In the genomic region with DNA sequence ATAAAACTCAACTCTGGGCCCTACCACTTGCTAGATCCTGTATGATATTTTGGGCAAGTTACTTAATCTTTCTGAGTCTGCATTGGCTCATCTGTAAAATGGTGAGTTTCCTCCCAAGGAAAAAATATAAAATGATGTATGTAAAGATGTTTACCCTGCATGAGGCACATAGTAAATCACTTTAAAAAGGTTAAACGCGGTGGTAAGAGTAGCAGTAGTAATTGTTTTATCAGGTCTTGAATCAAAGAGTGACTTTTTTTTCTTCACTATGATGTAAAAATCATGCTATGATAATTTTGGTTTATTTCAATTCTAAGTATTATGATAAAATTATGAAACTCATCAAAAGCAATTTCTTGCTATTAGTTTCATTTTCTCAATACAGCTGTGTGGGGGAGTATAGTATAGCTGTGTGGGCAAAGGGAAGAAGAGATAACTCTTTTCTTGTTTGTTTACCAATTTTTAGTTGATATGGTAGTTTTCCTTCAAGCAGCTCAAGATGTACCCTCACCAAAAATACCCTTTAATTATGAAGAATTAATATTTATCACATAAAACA, we compare ENCODE assay signal across 13 cellular contexts. TPM values are rescaled to one million over a fixed set of nuclear protein-coding genes. Genes with fewer than 3 reads are reported as not detected.
DNase-seq lines count a peak whose midpoint lies in the region; ATAC-seq and TF ChIP-seq lines count a peak whose summit lies in the region.
"Had no signal": no experiment of that assay in that cellular context is flagged by ENCODE, and none has a peak within 500 bp of the region (broad histone marks: within the 10 kb centered on the region; RNA-seq: fewer than 3 reads in every experiment).

No MANE protein-coding gene starts in this region.

- H3K36me3 Mint-ChIP-seq in T-helper 1 cell treated with Interleukin-12 subunit alpha and Interleukin-12 subunit beta and Interleukin-4 antibody, amounts not matched to agents 30 μg/mL and 1 μg/mL, for 36 hours (ENCODE audit: low read depth), result peaks cover 35% of the 10 kb centered on the region
- peaks cover 0 to 5% (median 0%) of the 10 kb centered on the region in 3 donors for H3K36me3 Mint-ChIP-seq in immature natural killer cell

- H3K4me3 ChIP-seq in NB4 (ENCODE audit: low read depth, low read length), result peak overlapping the region; percentile 42
- H3K4me3 ChIP-seq: K562, thoracic aorta had no signal

- TF ChIP-seq CTCF in NB4 (IDR thresholded peaks at IDR 0.05; ENCODE audit: low read depth, low read length), result no peak

- H3K27me3 Mint-ChIP-seq in T-helper 1 cell treated with Interleukin-12 subunit alpha and Interleukin-12 subunit beta and Interleukin-4 antibody, amounts not matched to agents 30 μg/mL and 1 μg/mL, for 36 hours (ENCODE audit: low read depth), result no peaks in the 10 kb centered on the region
- H3K27me3 Mint-ChIP-seq in immature natural killer cell (ENCODE audit: low read depth in 3 of 3), result no peaks in the 10 kb centered on the region

- peak overlapping the region; percentile 68 for H3K4me3 Mint-ChIP-seq in T-helper 1 cell treated with Interleukin-12 subunit alpha and Interleukin-12 subunit beta and Interleukin-4 antibody, amounts not matched to agents 30 μg/mL and 1 μg/mL, for 36 hours
- peak overlapping the region; percentile 62 to 85 (median 73) for H3K4me3 Mint-ChIP-seq in immature natural killer cell

- ATAC-seq in GM19395 (IDR thresholded peaks at IDR 0.05; ENCODE audit: unreplicated experiment) (peak; percentile 35), HG03457 (IDR thresholded peaks at IDR 0.05; ENCODE audit: unreplicated experiment) (no peak), GM18907 (IDR thresholded peaks at IDR 0.05; ENCODE audit: unreplicated experiment) (no peak)
- ATAC-seq: K562 had no signal

- DNase-seq in T-helper 1 cell, result no peak
- peak; percentile 47 for DNase-seq in NB4 (ENCODE audit: low read depth)
- DNase-seq in immature natural killer cell, result no peak
- no peak for DNase-seq in cortex of kidney (lab: John Stamatoyannopoulos, UW)
- DNase-seq: activated effector memory CD4-positive, alpha-beta T cell treated with Interleukin-2 at 50 U/mL for 16 hours; cerebellar nuclear complex; NCI-H2081 treated with DMSO at 0.1 percent for 48 hours had no signal

- H3K27ac Mint-ChIP-seq in T-helper 1 cell treated with Interleukin-12 subunit alpha and Interleukin-12 subunit beta and Interleukin-4 antibody, amounts not matched to agents 30 μg/mL and 1 μg/mL, for 36 hours, result peak overlapping the region; percentile 66
- peak overlapping the region; percentile 70 to 86 (median 84) for H3K27ac Mint-ChIP-seq in immature natural killer cell

- H3K9me3 Mint-ChIP-seq in T-helper 1 cell treated with Interleukin-12 subunit alpha and Interleukin-12 subunit beta and Interleukin-4 antibody, amounts not matched to agents 30 μg/mL and 1 μg/mL, for 36 hours, result no peaks in the 10 kb centered on the region
- no peaks in the 10 kb centered on the region for H3K9me3 Mint-ChIP-seq in immature natural killer cell

- H3K4me1 Mint-ChIP-seq in T-helper 1 cell treated with Interleukin-12 subunit alpha and Interleukin-12 subunit beta and Interleukin-4 antibody, amounts not matched to agents 30 μg/mL and 1 μg/mL, for 36 hours (ENCODE audit: low read depth), result peaks cover 76% of the 10 kb centered on the region
- peaks cover 81 to 100% of the 10 kb centered on the region in 2 donors for H3K4me1 Mint-ChIP-seq in immature natural killer cell

- no peak for TF ChIP-seq POLR2A in NB4 (IDR thresholded peaks at IDR 0.05; ENCODE audit: extremely low read depth, insufficient read length)

RNA-seq across cellular contexts. Expression of gene ARHGAP15, which starts 10.7 kb away (rescaled TPM):
- 100 to 1,000 TPM; 107 to 168 (median 150) TPM for polyA plus RNA-seq in immature natural killer cell
